Comparison of ENCODE assay signal across 27 cellular contexts in genomic region chr7:41030673-41031072, GRCh38.
DNase-seq lines count a peak whose midpoint lies in the region; ATAC-seq, FAIRE-seq and TF ChIP-seq lines count a peak whose summit lies in the region.
"Had no signal": no experiment of that assay in that cellular context is flagged by ENCODE, and none has a peak within 500 bp of the region (broad histone marks: within the 10 kb centered on the region; RNA-seq: fewer than 3 reads in every experiment).

No MANE protein-coding gene starts in this region.

- no peak overlapping the region for H3K14ac ChIP-seq in trophoblast cell (ENCODE audit: low read length)

- H2BK120ac ChIP-seq in trophoblast cell (ENCODE audit: insufficient read depth, low read length, poor library complexity): peak overlapping the region; percentile 54

- no peak overlapping the region for H4K91ac ChIP-seq in trophoblast cell (ENCODE audit: low read depth, low read length)

- H4K8ac ChIP-seq in trophoblast cell (ENCODE audit: low read depth, low read length): no peak overlapping the region

- no peak for ATAC-seq in sciatic nerve
- ATAC-seq: T-helper 17 cell, upper lobe of right lung had no signal

- no peak overlapping the region for H3K4me2 ChIP-seq in trophoblast cell (ENCODE audit: low read length)
- H3K4me2 ChIP-seq: BLaER1 treated with 17β-estradiol and CSF1 and Interleukin-3, amounts not matched to agents 10 nM and 100 nM had no signal

- H3K9ac ChIP-seq in trophoblast cell (ENCODE audit: low read length): no peak overlapping the region
- H3K9ac ChIP-seq: BLaER1 treated with 17β-estradiol and CSF1 and Interleukin-3, amounts not matched to agents 10 nM and 100 nM; parathyroid adenoma had no signal

- peaks cover under 1% of the 10 kb centered on the region for H3K79me2 ChIP-seq in trophoblast cell (ENCODE audit: control insufficient read depth, insufficient read depth, low read length, poor library complexity)
- H3K79me2 ChIP-seq: parathyroid adenoma had no signal

- no peak overlapping the region for H3K18ac ChIP-seq in trophoblast cell (ENCODE audit: low read length)

- peak; percentile 73 for DNase-seq in ELR (ENCODE audit: low read depth)
- peak; percentile 78 for DNase-seq in RCC 7860 (ENCODE audit: low spot score)
- peak; percentile 75 for DNase-seq in esophagus muscularis mucosa (ENCODE audit: extremely low spot score)
- no peak for DNase-seq in trophoblast cell
- no peak for DNase-seq in NCI-H446 treated with DMSO at 0.1 percent for 48 hours (lab: John Stamatoyannopoulos, UW)
- no peak for DNase-seq in sciatic nerve (ENCODE audit: low spot score)
- no peak for DNase-seq in NCI-H1048 (lab: John Stamatoyannopoulos, UW)
- DNase-seq in activated T-cell treated with anti-CD3 and anti-CD28 coated beads, Interleukin-2, amount 50 U/mL, for 1 hour: no peak
- DNase-seq: activated CD4-positive, alpha-beta T cell treated with anti-CD3 and anti-CD28 coated beads, Interleukin-2, amount 50 U/mL, for 48 hours; activated CD4-positive, CD25-positive, alpha-beta regulatory T cell treated with anti-CD3 and anti-CD28 coated beads, Interleukin-2, amount 50 U/mL, for 72 hours; activated naive CD4-positive, alpha-beta T cell treated with anti-CD3 and anti-CD28 coated beads for 36 hours; GDM1; Karpas-422; left ventricle myocardium inferior; MV-4-11; NCI-H1436 treated with DMSO at 0.1 percent for 48 hours; NCI-H2107; NCI-H82; retina; SJCRH30; small intestine; stimulated activated naive CD4-positive, alpha-beta T cell treated with Interleukin-2 at 50 U/mL for 16 hours; T-helper 17 cell; upper lobe of right lung had no signal

- no peak for TF ChIP-seq POLR2A in esophagus muscularis mucosa (IDR thresholded peaks at IDR 0.05; ENCODE audit: low read depth)

- H3K36me3 ChIP-seq in esophagus muscularis mucosa: no peaks in the 10 kb centered on the region
- H3K36me3 ChIP-seq in trophoblast cell (ENCODE audit: control insufficient read depth in 1 of 2, insufficient read depth in 2 of 2, low read length in 2 of 2): no peaks in the 10 kb centered on the region
- H3K36me3 ChIP-seq: BLaER1 treated with 17β-estradiol and CSF1 and Interleukin-3, amounts not matched to agents 10 nM and 100 nM; left ventricle myocardium inferior; SJCRH30; suprapubic skin; upper lobe of right lung had no signal

- intact Hi-C loops in esophagus muscularis mucosa (cut with DNase I): no loop called here
- intact Hi-C loops in sciatic nerve (cut with DNase I): no loop called here

- H3K9me3 ChIP-seq in esophagus muscularis mucosa (no peaks in the 10 kb centered on the region), trophoblast cell (ENCODE audit: insufficient read depth, low read depth, low read length) (peaks cover 2% of the 10 kb centered on the region)
- H3K9me3 ChIP-seq: BLaER1 treated with 17β-estradiol and CSF1 and Interleukin-3, amounts not matched to agents 10 nM and 100 nM; left ventricle myocardium inferior; SJCRH30; suprapubic skin; upper lobe of right lung had no signal

- H2AFZ ChIP-seq in trophoblast cell (ENCODE audit: insufficient read depth, low read length, poor library complexity): no peak overlapping the region
- H2AFZ ChIP-seq: parathyroid adenoma had no signal

- TF ChIP-seq EP300 in esophagus muscularis mucosa (IDR thresholded peaks at IDR 0.05): no peak

- H3K23ac ChIP-seq in trophoblast cell (ENCODE audit: low read length): no peak overlapping the region

- H3K4me3 ChIP-seq in esophagus muscularis mucosa: no peak overlapping the region
- H3K4me3 ChIP-seq in trophoblast cell (ENCODE audit: low read depth, low read length): no peak overlapping the region
- H3K4me3 ChIP-seq: BLaER1 treated with 17β-estradiol and CSF1 and Interleukin-3, amounts not matched to agents 10 nM and 100 nM; left ventricle myocardium inferior; SJCRH30; suprapubic skin; upper lobe of right lung had no signal

- H3K27me3 ChIP-seq in esophagus muscularis mucosa (no peaks in the 10 kb centered on the region), trophoblast cell (ENCODE audit: insufficient read depth, low read length) (no peaks in the 10 kb centered on the region)
- H3K27me3 ChIP-seq: BLaER1 treated with 17β-estradiol and CSF1 and Interleukin-3, amounts not matched to agents 10 nM and 100 nM; SJCRH30; suprapubic skin; upper lobe of right lung had no signal

- H3K4ac ChIP-seq in trophoblast cell (ENCODE audit: low read depth, low read length): no peak overlapping the region

- no peak overlapping the region for H2BK5ac ChIP-seq in trophoblast cell (ENCODE audit: low read depth, low read length, poor library complexity)

- peak; percentile 63 for FAIRE-seq in RCC 7860 (lab: Jason Lieb, UNC)
- FAIRE-seq: small intestine had no signal

- WGBS in esophagus muscularis mucosa: 82% methylated on average over 5 of the region's 5 CpGs
- WGBS in trophoblast cell (ENCODE audit: extremely low coverage, insufficient coverage, insufficient read length): no CpG with 5 or more reads among the region's 5 CpGs

- H3K27ac ChIP-seq in esophagus muscularis mucosa (replicated peaks in 1 of 4): no peak overlapping the region
- no peak overlapping the region for H3K27ac ChIP-seq in trophoblast cell (ENCODE audit: low read depth, low read length)
- H3K27ac ChIP-seq: BLaER1 treated with 17β-estradiol and CSF1 and Interleukin-3, amounts not matched to agents 10 nM and 100 nM; left ventricle myocardium inferior; parathyroid adenoma; SJCRH30; suprapubic skin; upper lobe of right lung had no signal

- TF ChIP-seq CTCF in esophagus muscularis mucosa (IDR thresholded peaks at IDR 0.05): no peak

- no peak overlapping the region for H2AK5ac ChIP-seq in trophoblast cell (ENCODE audit: low read length)

- peaks cover 7% of the 10 kb centered on the region for H3K79me1 ChIP-seq in trophoblast cell (ENCODE audit: low read length)

- H2BK12ac ChIP-seq in trophoblast cell (ENCODE audit: low read length): no peak overlapping the region

- no peaks in the 10 kb centered on the region for H3K4me1 ChIP-seq in esophagus muscularis mucosa
- H3K4me1 ChIP-seq in trophoblast cell (ENCODE audit: control insufficient read depth in 1 of 2, insufficient read depth in 2 of 2, low read length in 2 of 2): peaks cover 5 to 11% of the 10 kb centered on the region in 2 experiments
- H3K4me1 ChIP-seq: left ventricle myocardium inferior, parathyroid adenoma, suprapubic skin, upper lobe of right lung had no signal

- H4K12ac ChIP-seq in trophoblast cell (ENCODE audit: low read depth, low read length): no peak overlapping the region

Comparison
In these comparisons a context has a peak if more than half of its experiments do, and no peak if none do; other contexts are left out.
1. DNase-seq: peak in ELR (single experiment), RCC 7860 (single experiment) and esophagus muscularis mucosa (single experiment); none in trophoblast cell (0 of 2), NCI-H446 treated with DMSO at 0.1 percent for 48 hours (single experiment), sciatic nerve (single experiment), NCI-H1048 (single experiment) and activated T-cell treated with anti-CD3 and anti-CD28 coated beads, Interleukin-2, amount 50 U/mL, for 1 hour (single experiment).